Comparison of ENCODE assay signal across 2 cellular contexts in genomic region chr10:74822101-74822500, GRCh38.
TF ChIP-seq lines count a peak whose summit lies in the region.

No MANE protein-coding gene starts in this region.

TF ChIP-seq in HEK293, 187 proteins besides CTCF, POLR2A, EP300 and RAD21:
- TF ChIP-seq ELK4 (IDR thresholded peaks at IDR 0.05; ENCODE audit: borderline replicate concordance, low read depth, low read length): no peak
- peak; percentile 75 for TF ChIP-seq PRDM10 (tag by site-specific recombination; IDR thresholded peaks at IDR 0.05)
- no peak for TF ChIP-seq ZNF549 (tag by site-specific recombination; IDR thresholded peaks at IDR 0.05)

TF ChIP-seq in K562, 482 proteins besides CTCF, POLR2A, EP300 and RAD21 (continued from another document):
- TF ChIP-seq PRDM10 (IDR thresholded peaks at IDR 0.05; ENCODE audit: partially characterized antibody): peak; percentile 14
- TF ChIP-seq ZNF263 (CRISPR knock-in tag; IDR thresholded peaks at IDR 0.05; ENCODE audit: borderline replicate concordance): no peak
- no peak for TF ChIP-seq KLF10 (CRISPR knock-in tag; IDR thresholded peaks at IDR 0.05)
- no peak for TF ChIP-seq E4F1 (CRISPR knock-in tag; IDR thresholded peaks at IDR 0.05; ENCODE audit: borderline replicate concordance)
- no peak for TF ChIP-seq MIER1 (IDR thresholded peaks at IDR 0.05; ENCODE audit: low read depth)
- TF ChIP-seq U2AF2 (optimal IDR thresholded peaks at IDR 0.05; ENCODE audit: low read depth, low read length): no peak
- TF ChIP-seq STAT5B (CRISPR knock-in tag; IDR thresholded peaks at IDR 0.05): no peak
- no peak for TF ChIP-seq STAT6 (CRISPR knock-in tag; IDR thresholded peaks at IDR 0.05)
- no peak for TF ChIP-seq ETS2 (tag; IDR thresholded peaks at IDR 0.05; ENCODE audit: borderline replicate concordance, poor library complexity, severe bottlenecking)
- 0 out of 2 replicates have a peak, but pooled peaks have one; percentile 40 for TF ChIP-seq HMG20A (CRISPR knock-in tag; conservative IDR thresholded peaks at IDR 0.05)
- no peak for TF ChIP-seq ZFP1 (CRISPR knock-in tag; IDR thresholded peaks at IDR 0.05)
